20 cellular contexts compared by ENCODE assay signal in genomic region chr18:68696937-68697336, GRCh38. TPM values are rescaled to one million over a fixed set of nuclear protein-coding genes. Genes with fewer than 3 reads are reported as not detected.
DNase-seq lines count a peak whose midpoint lies in the region; ATAC-seq, FAIRE-seq and TF ChIP-seq lines count a peak whose summit lies in the region.
"Had no signal": no experiment of that assay in that cellular context is flagged by ENCODE, and none has a peak within 500 bp of the region (broad histone marks: within the 10 kb centered on the region; RNA-seq: fewer than 3 reads in every experiment).

No MANE protein-coding gene starts in this region.

- no peaks in the 10 kb centered on the region for H3K4me1 ChIP-seq in kidney (ENCODE audit: control insufficient read depth in 1 of 2, insufficient read depth in 1 of 2, low read depth in 1 of 2, low read length in 2 of 2)
- H3K4me1 ChIP-seq: BLaER1, Caco-2 had no signal

- peaks cover 12 to 20% of the 10 kb centered on the region in 2 donors for H3K36me3 ChIP-seq in kidney (ENCODE audit: control insufficient read depth in 1 of 2, insufficient read depth in 2 of 2, low read length in 2 of 2)

- H3K27ac ChIP-seq in kidney (ENCODE audit: low read depth in 2 of 2, low read length in 2 of 2): no peak overlapping the region
- H3K27ac ChIP-seq: BLaER1, C4-2B, GM23248 had no signal

- DNase-seq in kidney (no peak), GM19240 (ENCODE audit: insufficient read length, low spot score) (no peak), DMS114 treated with DMSO at 0.1 percent for 48 hours (lab: John Stamatoyannopoulos, UW; ENCODE audit: unreplicated experiment) (no peak)
- DNase-seq: Caco-2; CD4-positive, CD25-positive, alpha-beta regulatory T cell; CD8-positive, alpha-beta T cell; DMS79; EL; GF-D8; GM23248; H9 had no signal

- no peak overlapping the region for H3K9ac ChIP-seq in kidney (ENCODE audit: low read length in 2 of 2)
- H3K9ac ChIP-seq: BLaER1, GM23248 had no signal

- no peak for TF ChIP-seq CTCF in kidney (IDR thresholded peaks at IDR 0.05; ENCODE audit: borderline replicate concordance, extremely low read depth, insufficient read depth)

- peaks cover 0 to 5% of the 10 kb centered on the region in 2 donors for H3K9me3 ChIP-seq in kidney (ENCODE audit: control insufficient read depth in 1 of 2, low read length in 2 of 2)
- H3K9me3 ChIP-seq: Caco-2 had no signal

- FAIRE-seq in TTC549 (lab: Jason Lieb, UNC) (peak; percentile 48), endometrium (lab: Jason Lieb, UNC) (peak; percentile 85), kidney (lab: Jason Lieb, UNC) (peak; percentile 62)
- FAIRE-seq: GM12891, GM18507, H1 had no signal

- intact Hi-C loops in kidney (cut with DNase I): no loop called here

- no peak for ATAC-seq in HG02623 (IDR thresholded peaks at IDR 0.05; ENCODE audit: unreplicated experiment)
- ATAC-seq: CD8-positive, alpha-beta T cell; HCT116 had no signal

- no peak overlapping the region for H3K4me3 ChIP-seq in kidney (ENCODE audit: low read length in 2 of 2)
- H3K4me3 ChIP-seq: BLaER1, GM23248 had no signal

RNA-seq across cellular contexts. Expression of gene TMX3, which starts 18.0 kb away (rescaled TPM):
- total RNA-seq in kidney: 52.7 TPM
- 14.4 TPM for polyA plus RNA-seq in kidney (ENCODE audit: insufficient read depth, low read depth, low replicate concordance)
